In the genomic region with DNA sequence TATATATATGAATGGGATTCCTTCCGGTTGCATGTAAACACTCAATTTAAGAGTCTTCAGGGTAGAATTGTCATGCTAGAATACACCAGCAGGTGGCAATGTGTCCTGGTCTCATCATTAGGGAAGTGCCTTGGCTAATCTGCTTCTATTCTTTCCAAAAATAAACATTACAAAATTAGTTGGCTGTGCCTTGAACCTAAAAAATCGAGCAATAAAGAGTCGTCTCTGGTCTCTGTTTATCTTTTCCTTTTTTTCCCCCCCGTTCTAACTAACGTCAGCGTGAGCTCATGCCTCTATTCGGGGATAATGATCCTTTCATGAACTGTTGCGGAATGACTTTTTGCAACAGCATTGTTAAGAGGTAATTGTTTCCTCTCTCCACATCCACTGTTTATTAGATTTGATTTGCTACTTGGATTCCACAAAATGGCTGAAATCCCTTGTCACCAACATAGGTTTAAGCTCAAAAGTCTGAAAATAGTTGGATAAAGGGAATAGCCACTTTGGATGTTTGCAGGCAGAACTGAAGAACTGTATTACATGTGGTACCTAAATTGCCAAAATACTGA, we compare ENCODE assay signal across 8 cellular contexts. TPM values are rescaled to one million over a fixed set of nuclear protein-coding genes. Genes with fewer than 3 reads are reported as not detected.
DNase-seq lines count a peak whose midpoint lies in the region; ATAC-seq lines count a peak whose summit lies in the region.

No MANE protein-coding gene starts in this region.

- H3K36me3 Mint-ChIP-seq in naive thymus-derived CD8-positive, alpha-beta T cell, result peaks cover 0 to 12% (median 4%) of the 10 kb centered on the region in 3 donors

- ATAC-seq in naive thymus-derived CD8-positive, alpha-beta T cell, result peak; percentile 22 to 56
- ATAC-seq in HG03135 (IDR thresholded peaks at IDR 0.05; ENCODE audit: unreplicated experiment), result no peak

- peak overlapping the region; percentile 52 to 84 (median 79) for H3K4me3 Mint-ChIP-seq in naive thymus-derived CD8-positive, alpha-beta T cell

- H3K27ac Mint-ChIP-seq in naive thymus-derived CD8-positive, alpha-beta T cell, result peak overlapping the region in 2 of 10 donors; percentile 29 to 39

- H3K4me1 Mint-ChIP-seq in naive thymus-derived CD8-positive, alpha-beta T cell, result peaks cover 15 to 39% (median 29%) of the 10 kb centered on the region in 4 donors

- POLR2A ChIA-PET in naive thymus-derived CD8-positive, alpha-beta T cell (lab: Charles Lee), result interaction anchor here (1.1 to 1.3 kb wide), 2 partner anchors 11 to 350 kb away, joined by 3 to 6 read pairs; no protein-coding TSS in a partner anchor

- H3K27ac ChIP-seq in temporal lobe (ENCODE audit: low read depth, low read length), result peak overlapping the region; percentile 93

- peaks cover 0 to 4% (median 0%) of the 10 kb centered on the region in 9 donors for H3K9me3 Mint-ChIP-seq in naive thymus-derived CD8-positive, alpha-beta T cell

- peaks cover 27 to 73% (median 54%) of the 10 kb centered on the region in 5 donors for H3K27me3 Mint-ChIP-seq in naive thymus-derived CD8-positive, alpha-beta T cell

- DNase-seq in DMS53 treated with DMSO at 0.1 percent for 48 hours (lab: John Stamatoyannopoulos, UW; ENCODE audit: unreplicated experiment) (peak; percentile 78), HuH-7.5 (ENCODE audit: low spot score) (peak; percentile 22), NOMO-1 treated with dmso at 0.1 percent for 144 hours (lab: John Stamatoyannopoulos, UW; ENCODE audit: unreplicated experiment) (peak; percentile 13), activated T-cell treated with anti-CD3 and anti-CD28 coated beads for 48 hours (ENCODE audit: low read depth) (peak; percentile 10), fibroblast of gingiva (ENCODE audit: low read depth) (peak; percentile 97)
- peak in 8 of 10 donors; percentile 54 to 78 (median 63) for DNase-seq in naive thymus-derived CD8-positive, alpha-beta T cell

RNA-seq across cellular contexts. Expression of gene ARHGEF12, which starts 1.2 kb away (rescaled TPM):
- total RNA-seq in naive thymus-derived CD8-positive, alpha-beta T cell, result 1 to 10 TPM; 4.6 to 5.4 TPM
- polyA plus RNA-seq in naive thymus-derived CD8-positive, alpha-beta T cell, result 1 to 10 TPM in 1 of 3 donors, under 1 TPM in 2; 0.76 to 1.4 (median 0.90) TPM
- total RNA-seq in temporal lobe, result 180 TPM

RNA-seq across cellular contexts. Expression of gene TLCD5, which starts 9.9 kb away (rescaled TPM):
- total RNA-seq in naive thymus-derived CD8-positive, alpha-beta T cell, result under 1 TPM in 1 of 2 experiments, not detected in 1; 0.80 TPM
- not detected for polyA plus RNA-seq in naive thymus-derived CD8-positive, alpha-beta T cell
- total RNA-seq in temporal lobe, result 17.0 TPM

Comparison
In these comparisons a context has a peak if more than half of its experiments do, and no peak if none do; other contexts are left out.
1. DNase-seq: peak in every context shown above with its lines; median percentile 97 in fibroblast of gingiva; 78 in DMS53 treated with DMSO at 0.1 percent for 48 hours; 63 in naive thymus-derived CD8-positive, alpha-beta T cell; 22 in HuH-7.5; 13 in NOMO-1 treated with dmso at 0.1 percent for 144 hours; 10 in activated T-cell treated with anti-CD3 and anti-CD28 coated beads for 48 hours.
2. RNA of gene ARHGEF12, which starts 1.2 kb away (total RNA-seq): 180 TPM in temporal lobe (single experiment); 4.6 to 5.4 TPM in naive thymus-derived CD8-positive, alpha-beta T cell; every median in the first group is over 10 times any median in the second.
3. RNA of gene TLCD5, which starts 9.9 kb away (total RNA-seq): 17.0 TPM in temporal lobe (single experiment); 0.80 TPM in naive thymus-derived CD8-positive, alpha-beta T cell; every median in the first group is over 10 times any median in the second.